1 cellular context compared by ENCODE assay signal in genomic region chr9:83473488-83473971, GRCh38.
TF ChIP-seq lines count a peak whose summit lies in the region.

No MANE protein-coding gene starts in this region.

TF ChIP-seq in GM12878, 131 proteins besides CTCF, POLR2A, EP300 and RAD21 (continued from another document):
- TF ChIP-seq ZBTB40 (IDR thresholded peaks at IDR 0.05; ENCODE audit: borderline replicate concordance) (peak; percentile 77; the same call in 1 of the 2 replicates), MLLT1 (IDR thresholded peaks at IDR 0.05) (0 out of 2 replicates have a peak, but pooled peaks have one; percentile 11), NR2F1 (conservative IDR thresholded peaks at IDR 0.05) (no peak), IKZF2 (IDR thresholded peaks at IDR 0.05) (peak in 1 of 2 experiments; percentile 34; a peak in 1 of 4 replicates), ATF7 (IDR thresholded peaks at IDR 0.05; ENCODE audit: low read depth) (peak; percentile 79), BHLHE40 (IDR thresholded peaks at IDR 0.05; ENCODE audit: borderline replicate concordance in 1 of 2, low read depth in 2 of 2, low read length in 1 of 2) (0 out of 4 replicates have a peak, but pooled peaks of 1 of the 2 experiments have one; percentile 14)
